Comparison of ENCODE assay signal across 1 cellular context in the genomic region with DNA sequence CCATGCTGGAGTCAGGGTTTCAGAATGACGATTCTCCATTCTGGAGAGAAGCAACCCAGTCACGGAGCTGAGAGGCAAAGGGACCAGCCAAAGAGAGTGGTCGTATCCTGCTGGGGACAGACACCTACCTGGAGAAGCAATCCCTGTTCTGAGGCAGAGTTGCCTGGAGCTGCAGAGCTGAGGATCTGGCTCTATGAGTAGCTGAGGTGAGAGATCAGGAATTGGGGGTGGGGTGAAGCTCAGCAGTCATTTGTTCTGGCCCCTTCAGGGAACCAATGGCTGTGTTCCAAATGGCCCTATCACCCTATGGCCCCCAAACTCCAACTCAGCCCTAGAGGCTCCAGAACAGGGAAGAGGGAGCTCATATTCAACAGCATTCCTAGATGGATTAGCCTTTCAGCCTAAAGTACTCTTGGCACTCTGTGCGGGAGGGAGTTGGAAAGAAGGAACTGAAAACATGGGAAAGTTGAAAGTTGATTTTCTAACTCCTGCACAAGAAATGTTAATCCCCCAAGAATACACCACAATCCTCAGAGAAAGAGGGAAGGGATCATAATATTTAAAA.
TF ChIP-seq lines count a peak whose summit lies in the region.

No MANE protein-coding gene starts in this region.

TF ChIP-seq in IMR-90, 13 proteins besides CTCF, POLR2A, EP300 and RAD21:
- TF ChIP-seq MAZ (IDR thresholded peaks at IDR 0.05; ENCODE audit: borderline replicate concordance, low read depth, low read length): no peak
- no peak for TF ChIP-seq MAFK (IDR thresholded peaks at IDR 0.05; ENCODE audit: low read depth, low read length)
- no peak for TF ChIP-seq RCOR1 (IDR thresholded peaks at IDR 0.05; ENCODE audit: insufficient replicate concordance, low read length)
- no peak for TF ChIP-seq NFE2L2 (IDR thresholded peaks at IDR 0.05; ENCODE audit: low read depth, low read length)
- no peak for TF ChIP-seq RFX5 (IDR thresholded peaks at IDR 0.05; ENCODE audit: low read depth, low read length)
- TF ChIP-seq CHD1 (IDR thresholded peaks at IDR 0.05; ENCODE audit: low read depth, low read length): no peak
- TF ChIP-seq, protein P1, sequence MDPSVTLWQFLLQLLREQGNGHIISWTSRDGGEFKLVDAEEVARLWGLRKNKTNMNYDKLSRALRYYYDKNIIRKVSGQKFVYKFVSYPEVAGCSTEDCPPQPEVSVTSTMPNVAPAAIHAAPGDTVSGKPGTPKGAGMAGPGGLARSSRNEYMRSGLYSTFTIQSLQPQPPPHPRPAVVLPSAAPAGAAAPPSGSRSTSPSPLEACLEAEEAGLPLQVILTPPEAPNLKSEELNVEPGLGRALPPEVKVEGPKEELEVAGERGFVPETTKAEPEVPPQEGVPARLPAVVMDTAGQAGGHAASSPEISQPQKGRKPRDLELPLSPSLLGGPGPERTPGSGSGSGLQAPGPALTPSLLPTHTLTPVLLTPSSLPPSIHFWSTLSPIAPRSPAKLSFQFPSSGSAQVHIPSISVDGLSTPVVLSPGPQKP (IDR thresholded peaks at IDR 0.05; ENCODE audit: borderline replicate concordance, low read depth, low read length): no peak
- TF ChIP-seq FOS (IDR thresholded peaks at IDR 0.05; ENCODE audit: low read depth, low read length): no peak
- TF ChIP-seq BHLHE40 (IDR thresholded peaks at IDR 0.05; ENCODE audit: low read depth, low read length): no peak
- no peak for TF ChIP-seq SMC3 (IDR thresholded peaks at IDR 0.05; ENCODE audit: low read depth, low read length)
- TF ChIP-seq CEBPB (IDR thresholded peaks at IDR 0.05; ENCODE audit: low read depth, low read length): no peak
